In genomic region chr2:135532581-135532980, GRCh38 we compare ENCODE assay signal across 1 cellular context.
TF ChIP-seq lines count a peak whose summit lies in the region.

No MANE protein-coding gene starts in this region.

TF ChIP-seq in HCT116, 20 proteins besides CTCF, POLR2A, EP300 and RAD21 (continued from another document):
- TF ChIP-seq REST (IDR thresholded peaks at IDR 0.05; ENCODE audit: low read depth): no peak
- TF ChIP-seq YY1 (IDR thresholded peaks at IDR 0.05; ENCODE audit: extremely low read depth, insufficient replicate concordance, low read depth, low read length): no peak
- no peak for TF ChIP-seq ZBTB33 (IDR thresholded peaks at IDR 0.05; ENCODE audit: extremely low read depth, insufficient replicate concordance, low read length)
- no peak for TF ChIP-seq CBX3 (IDR thresholded peaks at IDR 0.05; ENCODE audit: low read depth)
- no peak for TF ChIP-seq JUND (IDR thresholded peaks at IDR 0.05)
- TF ChIP-seq POLR2AphosphoS5 (IDR thresholded peaks at IDR 0.05; ENCODE audit: low read depth, low read length): no peak
- no peak for TF ChIP-seq FOSL1 (IDR thresholded peaks at IDR 0.05; ENCODE audit: low read depth)
- TF ChIP-seq SIN3A (IDR thresholded peaks at IDR 0.05; ENCODE audit: low read depth): no peak
- no peak for TF ChIP-seq ELF1 (IDR thresholded peaks at IDR 0.05; ENCODE audit: borderline replicate concordance, low read depth)
TF ChIP-seq in HCT116: peak in this region for 0.
